ENCODE assay signal across 16 cellular contexts in the genomic region with DNA sequence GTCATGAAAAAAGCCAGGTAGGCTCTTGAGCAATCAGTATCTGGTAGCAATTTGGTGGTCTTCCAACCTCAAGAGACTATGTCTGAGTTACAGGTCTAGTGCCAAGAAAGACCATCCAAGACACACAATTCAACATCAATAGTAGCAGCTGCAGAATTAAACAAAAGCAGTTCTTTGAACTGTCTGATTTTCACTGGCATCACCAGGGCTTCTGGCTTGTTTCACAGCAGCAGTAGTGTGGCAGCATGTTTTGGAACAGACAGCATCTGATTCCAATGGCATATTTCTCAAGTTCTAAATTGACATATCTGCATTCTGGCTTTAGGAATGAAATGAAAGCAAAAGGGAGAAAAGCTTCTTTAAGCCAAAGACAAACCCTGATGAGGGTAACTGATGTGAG.
DNase-seq lines count a peak whose midpoint lies in the region; TF ChIP-seq lines count a peak whose summit lies in the region.
"Had no signal": no experiment of that assay in that cellular context is flagged by ENCODE, and none has a peak within 500 bp of the region (broad histone marks: within the 10 kb centered on the region; RNA-seq: fewer than 3 reads in every experiment).

No MANE protein-coding gene starts in this region.

- no peak overlapping the region for H3K4me2 ChIP-seq in smooth muscle cell
- H3K4me2 ChIP-seq: KMS-11 had no signal

- no peaks in the 10 kb centered on the region for H3K9me3 ChIP-seq in smooth muscle cell (replicated peaks; ENCODE audit: low read depth)

- no peak overlapping the region for H3K4me3 ChIP-seq in smooth muscle cell

- H3K36me3 ChIP-seq in smooth muscle cell (ENCODE audit: low read depth), result no peaks in the 10 kb centered on the region

- no peaks in the 10 kb centered on the region for H3K4me1 ChIP-seq in smooth muscle cell (ENCODE audit: low read depth)

- H4K20me1 ChIP-seq in smooth muscle cell (ENCODE audit: low read depth), result no peaks in the 10 kb centered on the region

- no peaks in the 10 kb centered on the region for H3F3A ChIP-seq in smooth muscle cell (ENCODE audit: low read depth)

- peak overlapping the region; percentile 57 for H2AFZ ChIP-seq in smooth muscle cell (ENCODE audit: low read depth)

- TF ChIP-seq CTCF in smooth muscle cell (IDR thresholded peaks at IDR 0.05; ENCODE audit: borderline replicate concordance, insufficient read depth, poor library complexity, severe bottlenecking), result no peak

- no peak overlapping the region for H3K9ac ChIP-seq in smooth muscle cell (ENCODE audit: low read depth)
- H3K9ac ChIP-seq: KMS-11 had no signal

- no peak overlapping the region for H3K27ac ChIP-seq in smooth muscle cell (ENCODE audit: low read depth)
- H3K27ac ChIP-seq: KMS-11 had no signal

- no peaks in the 10 kb centered on the region for H3K79me2 ChIP-seq in smooth muscle cell (ENCODE audit: low read depth)

- no peaks in the 10 kb centered on the region for H3K27me3 ChIP-seq in smooth muscle cell (ENCODE audit: low read depth)

- DNase-seq in NCI-H1092 (lab: John Stamatoyannopoulos, UW), result peak; percentile 34
- DNase-seq in OCI-M1 (lab: John Stamatoyannopoulos, UW), result peak; percentile 2
- peak; percentile 15 for DNase-seq in medulla oblongata (ENCODE audit: extremely low spot score)
- DNase-seq in smooth muscle cell (lab: John Stamatoyannopoulos, UW; ENCODE audit: unreplicated experiment), result no peak
- DNase-seq in ureter (ENCODE audit: low spot score), result no peak
- no peak for DNase-seq in NCI-H146 (lab: John Stamatoyannopoulos, UW)
- no peak for DNase-seq in SIG-M5 (lab: John Stamatoyannopoulos, UW)
- DNase-seq: COR-L47, DMS153, H9, NCI-H1048, NCI-H1694, NCI-H345, NCI-H69, PC-3 had no signal

Comparison
In these comparisons a context has a peak if more than half of its experiments do, and no peak if none do; other contexts are left out.
1. DNase-seq: peak in NCI-H1092 (single experiment), OCI-M1 (single experiment) and medulla oblongata (single experiment); none in smooth muscle cell (single experiment), ureter (single experiment), NCI-H146 (single experiment) and SIG-M5 (single experiment).